ENCODE assay signal across 14 cellular contexts in genomic region chr4:3077796-3078195, GRCh38.
DNase-seq lines count a peak whose midpoint lies in the region; ATAC-seq and TF ChIP-seq lines count a peak whose summit lies in the region.
"Had no signal": no experiment of that assay in that cellular context is flagged by ENCODE, and none has a peak within 500 bp of the region (broad histone marks: within the 10 kb centered on the region; RNA-seq: fewer than 3 reads in every experiment).

No MANE protein-coding gene starts in this region.

- H3K27me3 ChIP-seq in SU-DHL-6 (ENCODE audit: low read length), result no peaks in the 10 kb centered on the region
- H3K27me3 ChIP-seq: left lung had no signal

- peaks cover 16% of the 10 kb centered on the region for H3F3A ChIP-seq in SU-DHL-6 (ENCODE audit: insufficient read depth)

- H3K9me2 ChIP-seq in SU-DHL-6 (replicated peaks; ENCODE audit: insufficient read depth, low read length), result no peaks in the 10 kb centered on the region

- peak overlapping the region; percentile 21 for H3K9ac ChIP-seq in SU-DHL-6 (ENCODE audit: low read length)

- no peaks in the 10 kb centered on the region; the same call in 1 of the 2 replicates for H4K20me1 ChIP-seq in SU-DHL-6 (ENCODE audit: low read depth, low read length)

- H3K9me3 ChIP-seq in SU-DHL-6 (ENCODE audit: insufficient read depth, low read length), result no peaks in the 10 kb centered on the region
- H3K9me3 ChIP-seq: Caco-2, left lung had no signal

- DNase-seq in CD1c-positive myeloid dendritic cell (ENCODE audit: extremely low spot score) (peak; percentile 56), hippocampal formation (lab: John Stamatoyannopoulos, UW) (no peak), midbrain (lab: John Stamatoyannopoulos, UW) (no peak), HPDE6-E6E7 (ENCODE audit: extremely low spot score) (no peak)
- DNase-seq in activated CD4-positive, CD25-positive, alpha-beta regulatory T cell treated with anti-CD3 and anti-CD28 coated beads, Interleukin-2, amount 50 U/mL, for 72 hours, result no peak
- DNase-seq: activated naive CD8-positive, alpha-beta T cell treated with anti-CD3 and anti-CD28 coated beads, Interleukin-2, amount 10 ng/mL, durations not matched to agents 7 days and 5 days; Caco-2; HFFc6; left lung; NCI-H1105; SW 1271 had no signal

- ATAC-seq in GM18520 (IDR thresholded peaks at IDR 0.05; ENCODE audit: unreplicated experiment), result peak; percentile 19
- peak; percentile 28 for ATAC-seq in HG02678 (IDR thresholded peaks at IDR 0.05; ENCODE audit: unreplicated experiment)
- ATAC-seq: left lung had no signal

- H3K4me3 ChIP-seq in SU-DHL-6 (ENCODE audit: insufficient read depth, low read length, poor library complexity, severe bottlenecking), result no peak overlapping the region
- H3K4me3 ChIP-seq: left lung had no signal

- TF ChIP-seq CTCF in SU-DHL-6 (IDR thresholded peaks at IDR 0.05; ENCODE audit: insufficient read depth, low read length, poor library complexity, severe bottlenecking), result no peak

- peaks cover 79% of the 10 kb centered on the region for H3K79me2 ChIP-seq in SU-DHL-6 (ENCODE audit: insufficient read depth, low read length)

- peak overlapping the region; percentile 67 for H3K27ac ChIP-seq in SU-DHL-6 (ENCODE audit: low read depth, low read length)
- H3K27ac ChIP-seq: left lung had no signal

- no peaks in the 10 kb centered on the region for H3K36me3 ChIP-seq in SU-DHL-6 (ENCODE audit: low read length)
- H3K36me3 ChIP-seq: left lung had no signal

- peak overlapping the region; percentile 76 for H3K4me2 ChIP-seq in SU-DHL-6 (ENCODE audit: low read depth, low read length, poor library complexity, severe bottlenecking)

- no peak overlapping the region for H2AFZ ChIP-seq in SU-DHL-6 (ENCODE audit: low read depth, low read length, severe bottlenecking)
